ENCODE assay signal across 18 cellular contexts in genomic region chr15:32091505-32092380, GRCh38.
DNase-seq lines count a peak whose midpoint lies in the region; ATAC-seq, FAIRE-seq and TF ChIP-seq lines count a peak whose summit lies in the region.
"Had no signal": no experiment of that assay in that cellular context is flagged by ENCODE, and none has a peak within 500 bp of the region (broad histone marks: within the 10 kb centered on the region; RNA-seq: fewer than 3 reads in every experiment).

No MANE protein-coding gene starts in this region.

- ATAC-seq in GM21576 (IDR thresholded peaks at IDR 0.05; ENCODE audit: unreplicated experiment) = no peak
- no peak for ATAC-seq in foreskin keratinocyte
- no peak for ATAC-seq in GM18861 (IDR thresholded peaks at IDR 0.05; ENCODE audit: unreplicated experiment)
- ATAC-seq: GM12878 had no signal

- TF ChIP-seq CTCF in bronchial epithelial cell (IDR thresholded peaks at IDR 0.05; ENCODE audit: insufficient read depth, low read length, severe bottlenecking) (no peak), neural crest cell (conservative IDR thresholded peaks at IDR 0.05) (no peak), foreskin keratinocyte (conservative IDR thresholded peaks at IDR 0.05) (no peak)

- no peak for DNase-seq in activated CD4-positive, alpha-beta T cell treated with anti-CD3 and anti-CD28 coated beads, Interleukin-2, amount 10 ng/mL, durations not matched to agents 7 days and 5 days
- DNase-seq in activated CD4-positive, alpha-beta T cell treated with anti-CD3 and anti-CD28 coated beads, Interleukin-2, amount 50 U/mL, for 4 hours = no peak
- DNase-seq in bronchial epithelial cell (ENCODE audit: low read depth) (no peak), neural crest cell (ENCODE audit: low read depth, low spot score) (no peak), foreskin keratinocyte (no peak), frontal cortex (ENCODE audit: low spot score in 2 of 2) (no peak)
- DNase-seq: CD4-positive, alpha-beta memory T cell; DND-41; NCI-H187; NCI-H526 treated with DMSO at 0.1 percent for 48 hours; SIG-M5 had no signal

- CTCF ChIA-PET in activated CD4-positive, alpha-beta T cell treated with anti-CD3 and anti-CD28 coated beads, Interleukin-2, amount 10 ng/mL, durations not matched to agents 7 days and 5 days (lab: Charles Lee) = no interaction called here

- H3K9me3 Mint-ChIP-seq in activated CD4-positive, alpha-beta T cell treated with anti-CD3 and anti-CD28 coated beads, Interleukin-2, amount 10 ng/mL, durations not matched to agents 7 days and 5 days = no peaks in the 10 kb centered on the region
- H3K9me3 Mint-ChIP-seq in neural crest cell = peaks cover 9% of the 10 kb centered on the region

- no peaks in the 10 kb centered on the region for H3K36me3 Mint-ChIP-seq in activated CD4-positive, alpha-beta T cell treated with anti-CD3 and anti-CD28 coated beads, Interleukin-2, amount 10 ng/mL, durations not matched to agents 7 days and 5 days (ENCODE audit: low read depth)
- H3K36me3 Mint-ChIP-seq in neural crest cell (ENCODE audit: low read depth) = no peaks in the 10 kb centered on the region
- H3K36me3 Mint-ChIP-seq: CD4-positive, alpha-beta memory T cell had no signal

- POLR2A ChIA-PET in activated CD4-positive, alpha-beta T cell treated with anti-CD3 and anti-CD28 coated beads, Interleukin-2, amount 10 ng/mL, durations not matched to agents 7 days and 5 days (lab: Charles Lee) = no interaction called here

- no peaks in the 10 kb centered on the region for H3K36me3 ChIP-seq in bronchial epithelial cell (ENCODE audit: control insufficient read depth, insufficient read depth, low read length)

- H3K27me3 Mint-ChIP-seq in activated CD4-positive, alpha-beta T cell treated with anti-CD3 and anti-CD28 coated beads, Interleukin-2, amount 10 ng/mL, durations not matched to agents 7 days and 5 days = peaks cover 20% of the 10 kb centered on the region
- no peaks in the 10 kb centered on the region for H3K27me3 Mint-ChIP-seq in neural crest cell (ENCODE audit: low read depth)

- peak overlapping the region; percentile 31 for H3K27ac Mint-ChIP-seq in activated CD4-positive, alpha-beta T cell treated with anti-CD3 and anti-CD28 coated beads, Interleukin-2, amount 10 ng/mL, durations not matched to agents 7 days and 5 days
- peak overlapping the region; percentile 17 for H3K27ac Mint-ChIP-seq in neural crest cell (ENCODE audit: unreplicated experiment)
- H3K27ac Mint-ChIP-seq: B cell; CD4-positive, alpha-beta memory T cell had no signal

- H3K27me3 ChIP-seq in bronchial epithelial cell (ENCODE audit: control insufficient read depth, insufficient read depth, low read length) (no peaks in the 10 kb centered on the region), foreskin keratinocyte (no peaks in the 10 kb centered on the region)

- no peaks in the 10 kb centered on the region for H3K4me1 ChIP-seq in foreskin keratinocyte

- H3K27ac ChIP-seq in foreskin keratinocyte = no peak overlapping the region
- H3K27ac ChIP-seq: 22Rv1 had no signal

- H3K4me1 Mint-ChIP-seq in activated CD4-positive, alpha-beta T cell treated with anti-CD3 and anti-CD28 coated beads, Interleukin-2, amount 10 ng/mL, durations not matched to agents 7 days and 5 days = no peaks in the 10 kb centered on the region
- peaks cover 4% of the 10 kb centered on the region for H3K4me1 Mint-ChIP-seq in neural crest cell
- H3K4me1 Mint-ChIP-seq: B cell had no signal

- FAIRE-seq in bronchial epithelial cell (lab: Jason Lieb, UNC) (peak; percentile 55), frontal cortex (lab: Jason Lieb, UNC) (no peak)
- FAIRE-seq: G401.6, GM12878, H54 had no signal

- no peak overlapping the region for H3K4me3 Mint-ChIP-seq in activated CD4-positive, alpha-beta T cell treated with anti-CD3 and anti-CD28 coated beads, Interleukin-2, amount 10 ng/mL, durations not matched to agents 7 days and 5 days
- no peak overlapping the region for H3K4me3 Mint-ChIP-seq in neural crest cell
- H3K4me3 Mint-ChIP-seq: B cell; CD4-positive, alpha-beta memory T cell had no signal

- H3K4me3 ChIP-seq in bronchial epithelial cell (ENCODE audit: low read depth, low read length) = no peak overlapping the region
- H3K4me3 ChIP-seq: GM12878 had no signal
